Comparison of ENCODE assay signal across 7 cellular contexts in genomic region chr2:111442767-111443441, GRCh38.
A peak's percentile ranks its signal among the peaks of the same experiment; 100 is the strongest.
DNase-seq lines count a peak whose midpoint lies in the region; ATAC-seq and TF ChIP-seq lines count a peak whose summit lies in the region.
"Not testable (repeated sequence)": the region's sequence is repeated elsewhere in the genome, so short reads cannot be mapped to it uniquely, and the experiment has no call there.

No MANE protein-coding gene starts in this region.

- H3K4me1 ChIP-seq in GM23248 (ENCODE audit: insufficient read depth), result not testable (repeated sequence)

- H3K36me3 ChIP-seq in GM23248 (ENCODE audit: low read depth), result not testable (repeated sequence)

- TF ChIP-seq CTCF in activated CD8-positive, alpha-beta T cell treated with anti-CD3 and anti-CD28 coated beads for 36 hours (IDR thresholded peaks at IDR 0.05), result not testable (repeated sequence)

- in situ Hi-C loops in GM23248 (cut with MboI), result not testable (repeated sequence)

- H3K9me2 ChIP-seq in GM23248 (ENCODE audit: insufficient read depth), result not testable (repeated sequence)

- ATAC-seq in SK-N-SH treated with all-trans-retinoic acid at 6 μM for 48 hours (peak; percentile 74), left ventricle myocardium superior (peak; percentile 75), naive B cell (ENCODE audit: low read depth in 2 of 2) (peak; percentile 95 to 96), sciatic nerve (peak; percentile 22)
- peak; percentile 9 for ATAC-seq in activated CD8-positive, alpha-beta T cell treated with anti-CD3 and anti-CD28 coated beads for 36 hours
- peak; percentile 72 for ATAC-seq in effector memory CD8-positive, alpha-beta T cell (replicated peaks)

- WGBS in GM23248 (ENCODE audit: low coverage in 1 of 2, low lambda C conversion rate in 2 of 2, missing lambda C conversion rate in 2 of 2), 2 experiments, result 29 to 42% methylated on average over 1 to 3 of the region's 8 CpGs

- H2AFZ ChIP-seq in GM23248, result not testable (repeated sequence)

- not testable (repeated sequence) for H3K9me3 Mint-ChIP-seq in activated CD8-positive, alpha-beta T cell treated with anti-CD3 and anti-CD28 coated beads for 36 hours; effector memory CD8-positive, alpha-beta T cell; naive B cell

- POLR2A ChIA-PET in activated CD8-positive, alpha-beta T cell treated with anti-CD3 and anti-CD28 coated beads for 36 hours (lab: Charles Lee), result not testable (repeated sequence)

- H3K27me3 ChIP-seq in GM23248 (replicated peaks; ENCODE audit: insufficient read depth), result not testable (repeated sequence)

- H3K79me2 ChIP-seq in GM23248 (ENCODE audit: insufficient read depth), result peaks cover 36% of the 10 kb centered on the region

- H3K4me2 ChIP-seq in GM23248 (ENCODE audit: unreplicated experiment), result not testable (repeated sequence)

- intact Hi-C loops in activated CD8-positive, alpha-beta T cell treated with anti-CD3 and anti-CD28 coated beads for 36 hours (cut with micrococcal nuclease); left ventricle myocardium superior (cut with micrococcal nuclease); sciatic nerve (cut with DNase I): not testable (repeated sequence)

- CTCF ChIA-PET in activated CD8-positive, alpha-beta T cell treated with anti-CD3 and anti-CD28 coated beads for 36 hours (lab: Charles Lee), result not testable (repeated sequence)

- not testable (repeated sequence) for H3K9me3 ChIP-seq in GM23248 (ENCODE audit: low read depth)

- H3K9ac ChIP-seq in GM23248, result not testable (repeated sequence)

- peaks cover 11% of the 10 kb centered on the region for H3K4me1 Mint-ChIP-seq in activated CD8-positive, alpha-beta T cell treated with anti-CD3 and anti-CD28 coated beads for 36 hours (ENCODE audit: low read depth)
- not testable (repeated sequence) for H3K4me1 Mint-ChIP-seq in effector memory CD8-positive, alpha-beta T cell (ENCODE audit: low read depth in 2 of 2); naive B cell

- H4K20me1 ChIP-seq in GM23248 (ENCODE audit: insufficient read depth), result not testable (repeated sequence)

- H3F3A ChIP-seq in GM23248 (ENCODE audit: insufficient read depth), result not testable (repeated sequence)

- H3K27me3 Mint-ChIP-seq in activated CD8-positive, alpha-beta T cell treated with anti-CD3 and anti-CD28 coated beads for 36 hours; effector memory CD8-positive, alpha-beta T cell; naive B cell: not testable (repeated sequence)

- H3K36me3 Mint-ChIP-seq in activated CD8-positive, alpha-beta T cell treated with anti-CD3 and anti-CD28 coated beads for 36 hours (ENCODE audit: low read depth); effector memory CD8-positive, alpha-beta T cell (ENCODE audit: insufficient read depth); naive B cell: not testable (repeated sequence)

- not testable (repeated sequence) for H3K4me3 Mint-ChIP-seq in activated CD8-positive, alpha-beta T cell treated with anti-CD3 and anti-CD28 coated beads for 36 hours; effector memory CD8-positive, alpha-beta T cell; naive B cell

- not testable (repeated sequence) for DNase-seq in GM23248; activated CD8-positive, alpha-beta T cell treated with anti-CD3 and anti-CD28 coated beads for 36 hours; effector memory CD8-positive, alpha-beta T cell; left ventricle myocardium superior; naive B cell; sciatic nerve (ENCODE audit: low spot score)

- H3K4me3 ChIP-seq in GM23248, result not testable (repeated sequence)

- H3K27ac Mint-ChIP-seq in activated CD8-positive, alpha-beta T cell treated with anti-CD3 and anti-CD28 coated beads for 36 hours; effector memory CD8-positive, alpha-beta T cell; naive B cell: not testable (repeated sequence)

- H3K27ac ChIP-seq in GM23248, result peak overlapping the region; percentile 53; the same call in 1 of the 2 replicates

Comparison
In these comparisons a context has a peak if more than half of its experiments do, and no peak if none do; other contexts are left out.
1. ATAC-seq: peak in every context shown above with its lines; median percentile 96 in naive B cell; 75 in left ventricle myocardium superior; 74 in SK-N-SH treated with all-trans-retinoic acid at 6 μM for 48 hours; 72 in effector memory CD8-positive, alpha-beta T cell; 22 in sciatic nerve; 9 in activated CD8-positive, alpha-beta T cell treated with anti-CD3 and anti-CD28 coated beads for 36 hours.